7 cellular contexts compared by ENCODE assay signal in the genomic region with DNA sequence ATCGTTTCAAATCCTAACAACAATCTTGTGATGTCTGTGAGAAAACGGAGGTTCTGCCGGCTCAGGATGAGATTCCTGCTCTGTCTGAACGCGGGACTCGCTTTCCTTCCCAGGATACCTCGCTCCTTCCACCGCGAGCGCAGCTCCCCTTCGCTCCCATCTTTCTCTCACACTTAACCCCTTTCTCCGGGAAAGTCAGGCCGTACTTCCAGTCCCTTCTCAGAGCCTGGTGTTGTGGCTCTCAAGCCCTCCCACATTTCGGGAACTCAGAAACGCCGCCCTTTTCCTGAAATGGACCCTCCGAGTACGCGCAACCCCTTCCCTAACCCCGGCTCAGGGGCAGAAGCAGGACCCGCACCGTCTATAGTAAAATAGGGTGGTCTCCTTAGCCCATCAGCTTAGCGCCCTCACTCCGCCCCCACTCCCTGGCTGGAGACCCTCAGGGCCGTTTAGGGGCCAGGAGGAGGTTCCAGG. TPM values are rescaled to one million over a fixed set of nuclear protein-coding genes. Genes with fewer than 3 reads are reported as not detected.
A peak's percentile ranks its signal among the peaks of the same experiment; 100 is the strongest.
DNase-seq lines count a peak whose midpoint lies in the region; TF ChIP-seq lines count a peak whose summit lies in the region.

No MANE protein-coding gene starts in this region.

- H3K4me1 Mint-ChIP-seq in chondrocyte (ENCODE audit: low read depth), result peaks cover 66% of the 10 kb centered on the region

- intact Hi-C loops in testis (cut with DNase I; ENCODE audit: low total_unique reads), result no loop called here

- H3K9me3 Mint-ChIP-seq in chondrocyte (ENCODE audit: low read depth), result no peaks in the 10 kb centered on the region

- peaks cover 20% of the 10 kb centered on the region for H3K36me3 ChIP-seq in NT2/D1 (ENCODE audit: insufficient read depth, insufficient read length, low read length)
- no peaks in the 10 kb centered on the region for H3K36me3 ChIP-seq in liver (ENCODE audit: control insufficient read depth in 4 of 4, insufficient read depth in 3 of 4, low read depth in 1 of 4, low read length in 3 of 4)
- H3K36me3 ChIP-seq in testis (ENCODE audit: low read depth, missing control alignments), result no peaks in the 10 kb centered on the region

- H3K4me1 ChIP-seq in NT2/D1 (ENCODE audit: insufficient read depth, insufficient read length) (peaks cover 4% of the 10 kb centered on the region), liver (ENCODE audit: control insufficient read depth in 4 of 4, insufficient read depth in 4 of 4, low read length in 3 of 4) (peaks cover 13 to 59% (median 51%) of the 10 kb centered on the region in 4 donors), testis (peaks cover 35% of the 10 kb centered on the region)

- TF ChIP-seq POLR2A in testis (IDR thresholded peaks at IDR 0.05), result no peak

- peak overlapping the region; percentile 98 for H3K4me3 Mint-ChIP-seq in chondrocyte (ENCODE audit: unreplicated experiment)

- no peak for TF ChIP-seq RAD21 in liver (IDR thresholded peaks at IDR 0.05)

- peaks cover 5% of the 10 kb centered on the region for H3K36me3 Mint-ChIP-seq in chondrocyte (ENCODE audit: low read depth)

- H3K9me3 ChIP-seq in NT2/D1 (ENCODE audit: insufficient read depth, low read length) (no peaks in the 10 kb centered on the region), liver (ENCODE audit: control insufficient read depth in 4 of 4, low read length in 3 of 4) (no peaks in the 10 kb centered on the region), testis (no peaks in the 10 kb centered on the region)

- no peaks in the 10 kb centered on the region for H3K27me3 ChIP-seq in NT2/D1 (ENCODE audit: insufficient read depth, insufficient read length)
- no peaks in the 10 kb centered on the region for H3K27me3 ChIP-seq in liver (ENCODE audit: control insufficient read depth in 4 of 4, insufficient read depth in 4 of 4, low read length in 3 of 4)
- H3K27me3 ChIP-seq in testis, result no peaks in the 10 kb centered on the region

- TF ChIP-seq CTCF in HFF-Myc (IDR thresholded peaks at IDR 0.05; ENCODE audit: low read depth, low read length, missing control alignments), result no peak
- TF ChIP-seq CTCF in chondrocyte (IDR thresholded peaks at IDR 0.05), result no peak
- no peak for TF ChIP-seq CTCF in liver (IDR thresholded peaks at IDR 0.05; ENCODE audit: low read depth, low read length, missing input control)
- TF ChIP-seq CTCF in testis (IDR thresholded peaks at IDR 0.05), result no peak

- peak; percentile 63 for DNase-seq in EL
- no peak for DNase-seq in HFF-Myc (ENCODE audit: extremely low read depth, low read depth)
- DNase-seq in NT2/D1 (ENCODE audit: low read depth, low spot score), result peak; percentile 46
- DNase-seq in chondrocyte (ENCODE audit: low spot score), result no peak
- DNase-seq in testis, result peak; percentile 63
- no peak for DNase-seq in NCI-H1930 (lab: John Stamatoyannopoulos, UW)

- under 1% methylated on average over 25 of the region's 25 CpGs for WGBS in liver
- WGBS in testis, 2 donors, result 0% methylated on average over 23 to 25 of the region's 25 CpGs

- peak overlapping the region; percentile 98 for H3K27ac ChIP-seq in liver (ENCODE audit: low read depth in 1 of 2, low read length in 2 of 2)
- peak overlapping the region; percentile 99 to 100 for H3K27ac ChIP-seq in testis

- peak overlapping the region; percentile 64 for H3K4me3 ChIP-seq in HFF-Myc (replicated peaks; ENCODE audit: low read depth, low read length)
- H3K4me3 ChIP-seq in NT2/D1 (ENCODE audit: insufficient read length, low read depth), result peak overlapping the region; percentile 99
- H3K4me3 ChIP-seq in liver (ENCODE audit: low read depth in 1 of 3, low read length in 3 of 3), result peak overlapping the region; percentile 89 to 93 (median 92)
- peak overlapping the region; percentile 78 to 91 for H3K4me3 ChIP-seq in testis

- H3K27me3 Mint-ChIP-seq in chondrocyte (ENCODE audit: low read depth), result no peaks in the 10 kb centered on the region

- H3K27ac Mint-ChIP-seq in chondrocyte (ENCODE audit: unreplicated experiment), result peak overlapping the region; percentile 97

- H3K9ac ChIP-seq in NT2/D1 (ENCODE audit: insufficient read length, low read depth) (peak overlapping the region; percentile 97), liver (ENCODE audit: low read depth in 1 of 2, low read length in 2 of 2) (peak overlapping the region; percentile 82 to 95)

TF ChIP-seq in liver, 16 proteins besides CTCF, POLR2A, EP300 and RAD21:
- TF ChIP-seq YY1 (IDR thresholded peaks at IDR 0.05), result peak; percentile 54
- TF ChIP-seq SP1 (IDR thresholded peaks at IDR 0.05), result no peak
TF ChIP-seq in liver: peak in this region for 1.

RNA-seq across cellular contexts. Expression of a gene that starts 0.4 kb away (rescaled TPM):
- total RNA-seq in chondrocyte, result 46.0 to 52.7 TPM (median 49.1 TPM) in 3 replicates
- 10 to 100 TPM; 27.7 to 39.5 TPM for total RNA-seq in liver
- polyA plus RNA-seq in liver, result 1 to 10 TPM; 6.2 to 8.0 TPM
- total RNA-seq in testis, result 10 to 100 TPM; 65.8 to 86.3 TPM
- 122 TPM for polyA plus RNA-seq in testis (ENCODE audit: insufficient read depth, low read depth, low replicate concordance)

RNA-seq across cellular contexts. Expression of a gene that starts 47.6 kb away (rescaled TPM):
- total RNA-seq in chondrocyte (18.0 to 20.8 TPM (median 19.2 TPM) in 3 replicates), liver (10 to 100 TPM; 17.4 to 21.2 TPM), testis (10 to 100 TPM; 39.7 to 58.8 TPM)
- polyA plus RNA-seq in liver (10 to 100 TPM in 1 of 2 donors, 1 to 10 TPM in 1; 7.2 to 13.3 TPM), testis (ENCODE audit: insufficient read depth, low read depth, low replicate concordance) (23.3 TPM)

Comparison
In these comparisons a context has a peak if more than half of its experiments do, and no peak if none do; other contexts are left out.
1. DNase-seq: peak in EL (single experiment), NT2/D1 (single experiment) and testis (single experiment); none in HFF-Myc (single experiment), chondrocyte (single experiment) and NCI-H1930 (0 of 2).
2. Peak in every context shown above with its lines, with median percentiles within 50 percentile points of each other: H3K4me3 ChIP-seq.